ENCODE assay signal across 27 cellular contexts in genomic region chr4:162011039-162011438, GRCh38.
DNase-seq lines count a peak whose midpoint lies in the region; ATAC-seq, FAIRE-seq and TF ChIP-seq lines count a peak whose summit lies in the region.
"Had no signal": no experiment of that assay in that cellular context is flagged by ENCODE, and none has a peak within 500 bp of the region (broad histone marks: within the 10 kb centered on the region; RNA-seq: fewer than 3 reads in every experiment).

No MANE protein-coding gene starts in this region.

- H3K4me1 Mint-ChIP-seq in type B pancreatic cell (ENCODE audit: unreplicated experiment), result no peaks in the 10 kb centered on the region
- H3K4me1 Mint-ChIP-seq: activated CD4-positive, alpha-beta T cell treated with anti-CD3 and anti-CD28 coated beads, Interleukin-2, amount 10 ng/mL, durations not matched to agents 24 days and 14 days; activated CD8-positive, alpha-beta memory T cell treated with anti-CD3 and anti-CD28 coated beads, Interleukin-2, amount 10 ng/mL, durations not matched to agents 7 days and 5 days; stimulated activated effector memory CD8-positive, alpha-beta T cell treated with anti-CD3 and anti-CD28 coated beads, Interleukin-12 subunit alpha, Interleukin-12 subunit beta, amount 100 ng/mL, for 72 hours had no signal

- peak overlapping the region in 1 of 2 experiments; percentile 57; a peak in 3 of 6 replicates for H3K27ac ChIP-seq in A549
- H3K27ac ChIP-seq in ascending aorta, result no peak overlapping the region
- H3K27ac ChIP-seq: brain microvascular endothelial cell, C4-2B, colonic mucosa, left ventricle myocardium inferior, sigmoid colon, suprapubic skin had no signal

- H3K4me1 ChIP-seq in A549 (peaks cover 8% of the 10 kb centered on the region; the same call in 2 of the 3 replicates), ascending aorta (no peaks in the 10 kb centered on the region)
- H3K4me1 ChIP-seq: colonic mucosa, left ventricle myocardium inferior, sigmoid colon, suprapubic skin had no signal

- H3K36me3 Mint-ChIP-seq in type B pancreatic cell, result no peaks in the 10 kb centered on the region
- H3K36me3 Mint-ChIP-seq: activated CD8-positive, alpha-beta memory T cell treated with anti-CD3 and anti-CD28 coated beads, Interleukin-2, amount 10 ng/mL, durations not matched to agents 7 days and 5 days; activated naive CD4-positive, alpha-beta T cell treated with anti-CD3 and anti-CD28 coated beads, Interleukin-2, amount 50 U/mL, for 72 hours; natural killer cell treated with Interleukin-12 subunit alpha and Interleukin-12 subunit beta and Interleukin-15 and Interleukin-18, amount 100 ng/mL, for 72 hours; stimulated activated effector memory CD8-positive, alpha-beta T cell treated with anti-CD3 and anti-CD28 coated beads, Interleukin-12 subunit alpha, Interleukin-12 subunit beta, amount 100 ng/mL, for 72 hours had no signal

- H3K9me3 ChIP-seq in A549 (no peaks in the 10 kb centered on the region), ascending aorta (no peaks in the 10 kb centered on the region)
- H3K9me3 ChIP-seq: colonic mucosa, left ventricle myocardium inferior, sigmoid colon, suprapubic skin had no signal

- H3K4me2 ChIP-seq in A549, result no peak overlapping the region

- TF ChIP-seq EP300 in A549 (IDR thresholded peaks at IDR 0.05), result no peak

- POLR2A ChIA-PET in A549 (lab: Yijun Ruan, JAX), result no interaction called here

- no peak for TF ChIP-seq CTCF in A549 (IDR thresholded peaks at IDR 0.05)
- TF ChIP-seq CTCF in fibroblast of pulmonary artery (IDR thresholded peaks at IDR 0.05; ENCODE audit: low read length, missing control alignments), result no peak
- TF ChIP-seq CTCF in ascending aorta (IDR thresholded peaks at IDR 0.05), result no peak
- TF ChIP-seq CTCF in type B pancreatic cell (conservative IDR thresholded peaks at IDR 0.05), result no peak

- intact Hi-C loops in ascending aorta (cut with DNase I), result no loop called here

- H3K27me3 ChIP-seq in ascending aorta, result no peaks in the 10 kb centered on the region
- H3K27me3 ChIP-seq: brain microvascular endothelial cell, colonic mucosa, sigmoid colon, suprapubic skin had no signal

- H3K36me3 ChIP-seq in ascending aorta, result no peaks in the 10 kb centered on the region
- H3K36me3 ChIP-seq: brain microvascular endothelial cell, colonic mucosa, left ventricle myocardium inferior, sigmoid colon, suprapubic skin had no signal

- TF ChIP-seq RAD21 in A549 (conservative IDR thresholded peaks at IDR 0.05 in 1 of 2, IDR thresholded peaks at IDR 0.05 in 1 of 2), result no peak

- DNase-seq in A549 (ENCODE audit: low read depth in 1 of 2, low spot score in 1 of 2), result no peak
- DNase-seq in LHCN-M2 (ENCODE audit: low read depth), result peak; percentile 7
- DNase-seq in amniotic epithelial cell (ENCODE audit: low read depth), result peak; percentile 9
- DNase-seq in fibroblast of pulmonary artery (ENCODE audit: low read depth), result peak; percentile 0
- no peak for DNase-seq in ascending aorta (ENCODE audit: low spot score in 2 of 2)
- no peak for DNase-seq in KG1 (lab: John Stamatoyannopoulos, UW)
- no peak for DNase-seq in type B pancreatic cell (ENCODE audit: extremely low spot score, unreplicated experiment)
- DNase-seq in left lobe of liver (ENCODE audit: low spot score), result no peak
- DNase-seq: activated CD4-positive, alpha-beta T cell treated with anti-CD3 and anti-CD28 coated beads, Interleukin-2, amount 10 ng/mL, durations not matched to agents 24 days and 14 days; activated CD8-positive, alpha-beta memory T cell treated with anti-CD3 and anti-CD28 coated beads, Interleukin-2, amount 10 ng/mL, durations not matched to agents 7 days and 5 days; brain microvascular endothelial cell; colonic mucosa; head of caudate nucleus; HFFc6; left ventricle myocardium inferior; midbrain; NCI-H1694 treated with DMSO at 0.1 percent for 48 hours; sigmoid colon; T-helper 2 cell had no signal

- WGBS in A549 (ENCODE audit: missing lambda C conversion rate), result 59% methylated on average over 3 of the region's 3 CpGs

- CTCF ChIA-PET in A549 (lab: Yijun Ruan, JAX), result no interaction called here

- H3K27me3 Mint-ChIP-seq in type B pancreatic cell, result no peaks in the 10 kb centered on the region
- H3K27me3 Mint-ChIP-seq: activated CD4-positive, alpha-beta T cell treated with anti-CD3 and anti-CD28 coated beads, Interleukin-2, amount 10 ng/mL, durations not matched to agents 24 days and 14 days; activated CD8-positive, alpha-beta memory T cell treated with anti-CD3 and anti-CD28 coated beads, Interleukin-2, amount 10 ng/mL, durations not matched to agents 7 days and 5 days; natural killer cell treated with Interleukin-12 subunit alpha and Interleukin-12 subunit beta and Interleukin-15 and Interleukin-18, amount 100 ng/mL, for 72 hours had no signal

- H3K27ac Mint-ChIP-seq in type B pancreatic cell, result no peak overlapping the region
- H3K27ac Mint-ChIP-seq: activated CD4-positive, alpha-beta T cell treated with anti-CD3 and anti-CD28 coated beads, Interleukin-2, amount 10 ng/mL, durations not matched to agents 24 days and 14 days; activated CD8-positive, alpha-beta memory T cell treated with anti-CD3 and anti-CD28 coated beads, Interleukin-2, amount 10 ng/mL, durations not matched to agents 7 days and 5 days; activated naive CD4-positive, alpha-beta T cell treated with anti-CD3 and anti-CD28 coated beads, Interleukin-2, amount 50 U/mL, for 72 hours; HFFc6; natural killer cell treated with Interleukin-12 subunit alpha and Interleukin-12 subunit beta and Interleukin-15 and Interleukin-18, amount 100 ng/mL, for 72 hours; stimulated activated effector memory CD8-positive, alpha-beta T cell treated with anti-CD3 and anti-CD28 coated beads, Interleukin-12 subunit alpha, Interleukin-12 subunit beta, amount 100 ng/mL, for 72 hours had no signal

- H3K4me3 Mint-ChIP-seq in type B pancreatic cell, result no peak overlapping the region
- H3K4me3 Mint-ChIP-seq: activated CD4-positive, alpha-beta T cell treated with anti-CD3 and anti-CD28 coated beads, Interleukin-2, amount 10 ng/mL, durations not matched to agents 24 days and 14 days; activated CD8-positive, alpha-beta memory T cell treated with anti-CD3 and anti-CD28 coated beads, Interleukin-2, amount 10 ng/mL, durations not matched to agents 7 days and 5 days; HFFc6; natural killer cell treated with Interleukin-12 subunit alpha and Interleukin-12 subunit beta and Interleukin-15 and Interleukin-18, amount 100 ng/mL, for 72 hours; stimulated activated effector memory CD8-positive, alpha-beta T cell treated with anti-CD3 and anti-CD28 coated beads, Interleukin-12 subunit alpha, Interleukin-12 subunit beta, amount 100 ng/mL, for 72 hours had no signal

- FAIRE-seq in A549 (lab: Jason Lieb, UNC), result no peak
- FAIRE-seq: GM18507, RCC 7860, urothelium cell line had no signal

- TF ChIP-seq POLR2A in A549 (IDR thresholded peaks at IDR 0.05; ENCODE audit: low read length), result no peak

- ATAC-seq in A549, result no peak
- no peak for ATAC-seq in left lobe of liver
- ATAC-seq: activated CD8-positive, alpha-beta memory T cell treated with anti-CD3 and anti-CD28 coated beads, Interleukin-2, amount 10 ng/mL, durations not matched to agents 7 days and 5 days; activated naive CD4-positive, alpha-beta T cell treated with anti-CD3 and anti-CD28 coated beads, Interleukin-2, amount 50 U/mL, for 72 hours; natural killer cell treated with Interleukin-12 subunit alpha and Interleukin-12 subunit beta and Interleukin-15 and Interleukin-18, amount 100 ng/mL, for 72 hours; stimulated activated effector memory CD8-positive, alpha-beta T cell treated with anti-CD3 and anti-CD28 coated beads, Interleukin-12 subunit alpha, Interleukin-12 subunit beta, amount 100 ng/mL, for 72 hours had no signal

- H3K4me3 ChIP-seq in A549 (no peak overlapping the region), fibroblast of pulmonary artery (replicated peaks; ENCODE audit: low read depth, low read length) (no peak overlapping the region), ascending aorta (no peak overlapping the region)
- H3K4me3 ChIP-seq: colonic mucosa, left ventricle myocardium inferior, sigmoid colon, suprapubic skin had no signal

- no peaks in the 10 kb centered on the region for H3K9me3 Mint-ChIP-seq in type B pancreatic cell
- H3K9me3 Mint-ChIP-seq: activated CD4-positive, alpha-beta T cell treated with anti-CD3 and anti-CD28 coated beads, Interleukin-2, amount 10 ng/mL, durations not matched to agents 24 days and 14 days had no signal

TF ChIP-seq in A549, 52 proteins besides CTCF, POLR2A, EP300 and RAD21:
- TF ChIP-seq HEYL (CRISPR knock-in tag; IDR thresholded peaks at IDR 0.05) (no peak), SREBF2 (IDR thresholded peaks at IDR 0.05) (no peak), MAFK (IDR thresholded peaks at IDR 0.05; ENCODE audit: partially characterized antibody) (peak; percentile 82), JUNB (IDR thresholded peaks at IDR 0.05) (no peak), CHD2 (IDR thresholded peaks at IDR 0.05; ENCODE audit: low read length, partially characterized antibody) (no peak), E2F6 (IDR thresholded peaks at IDR 0.05; ENCODE audit: borderline replicate concordance, low read depth) (no peak), NFE2L2 (conservative IDR thresholded peaks at IDR 0.05; ENCODE audit: low read length) (peak; percentile 91)

Comparison
In these comparisons a context has a peak if more than half of its experiments do, and no peak if none do; other contexts are left out.
1. DNase-seq: peak in LHCN-M2 (single experiment), amniotic epithelial cell (single experiment) and fibroblast of pulmonary artery (single experiment); none in A549 (0 of 2), ascending aorta (0 of 2), KG1 (single experiment), type B pancreatic cell (single experiment) and left lobe of liver (single experiment).